1 cellular context compared by ENCODE assay signal in the genomic region with DNA sequence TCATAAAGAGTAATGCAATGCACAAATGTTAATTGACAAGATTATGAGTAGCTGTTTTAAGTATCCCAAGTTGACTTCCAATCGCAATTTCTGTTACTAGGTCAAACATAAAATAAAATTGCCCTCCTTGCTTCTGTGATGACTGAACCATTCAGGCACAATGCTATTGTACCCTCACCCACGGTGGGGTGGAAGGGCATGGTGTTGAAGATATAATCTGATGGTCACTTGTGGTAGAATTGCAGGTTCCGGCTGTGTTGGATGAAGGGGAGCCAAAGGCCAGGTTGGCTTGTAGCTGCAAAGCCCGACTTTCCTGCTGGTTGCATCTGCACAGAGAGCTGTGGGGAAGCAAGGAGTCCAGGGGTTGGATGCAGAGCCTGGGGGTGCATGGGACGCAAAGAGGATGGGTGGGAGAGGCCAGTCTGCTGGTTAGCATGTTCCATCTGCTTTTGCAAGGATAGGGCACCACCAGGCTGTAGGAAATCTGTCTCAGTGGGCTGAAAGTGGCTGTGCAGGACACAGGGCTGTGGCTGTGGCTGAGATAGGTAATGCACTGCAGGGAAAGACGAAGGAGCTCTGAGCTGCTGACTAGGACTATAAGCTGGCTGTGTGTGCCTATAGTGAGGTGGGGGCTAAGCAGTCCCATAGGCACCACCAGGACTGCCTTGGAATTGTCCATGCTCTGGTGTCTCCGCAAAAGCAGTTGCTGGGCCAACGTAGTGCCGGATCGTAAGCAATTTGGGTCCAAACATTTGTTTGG.
TF ChIP-seq lines count a peak whose summit lies in the region.

No MANE protein-coding gene starts in this region.

TF ChIP-seq in WTC11, 78 proteins besides CTCF, POLR2A, EP300 and RAD21 (continued from another document):
- TF ChIP-seq, protein P1, sequence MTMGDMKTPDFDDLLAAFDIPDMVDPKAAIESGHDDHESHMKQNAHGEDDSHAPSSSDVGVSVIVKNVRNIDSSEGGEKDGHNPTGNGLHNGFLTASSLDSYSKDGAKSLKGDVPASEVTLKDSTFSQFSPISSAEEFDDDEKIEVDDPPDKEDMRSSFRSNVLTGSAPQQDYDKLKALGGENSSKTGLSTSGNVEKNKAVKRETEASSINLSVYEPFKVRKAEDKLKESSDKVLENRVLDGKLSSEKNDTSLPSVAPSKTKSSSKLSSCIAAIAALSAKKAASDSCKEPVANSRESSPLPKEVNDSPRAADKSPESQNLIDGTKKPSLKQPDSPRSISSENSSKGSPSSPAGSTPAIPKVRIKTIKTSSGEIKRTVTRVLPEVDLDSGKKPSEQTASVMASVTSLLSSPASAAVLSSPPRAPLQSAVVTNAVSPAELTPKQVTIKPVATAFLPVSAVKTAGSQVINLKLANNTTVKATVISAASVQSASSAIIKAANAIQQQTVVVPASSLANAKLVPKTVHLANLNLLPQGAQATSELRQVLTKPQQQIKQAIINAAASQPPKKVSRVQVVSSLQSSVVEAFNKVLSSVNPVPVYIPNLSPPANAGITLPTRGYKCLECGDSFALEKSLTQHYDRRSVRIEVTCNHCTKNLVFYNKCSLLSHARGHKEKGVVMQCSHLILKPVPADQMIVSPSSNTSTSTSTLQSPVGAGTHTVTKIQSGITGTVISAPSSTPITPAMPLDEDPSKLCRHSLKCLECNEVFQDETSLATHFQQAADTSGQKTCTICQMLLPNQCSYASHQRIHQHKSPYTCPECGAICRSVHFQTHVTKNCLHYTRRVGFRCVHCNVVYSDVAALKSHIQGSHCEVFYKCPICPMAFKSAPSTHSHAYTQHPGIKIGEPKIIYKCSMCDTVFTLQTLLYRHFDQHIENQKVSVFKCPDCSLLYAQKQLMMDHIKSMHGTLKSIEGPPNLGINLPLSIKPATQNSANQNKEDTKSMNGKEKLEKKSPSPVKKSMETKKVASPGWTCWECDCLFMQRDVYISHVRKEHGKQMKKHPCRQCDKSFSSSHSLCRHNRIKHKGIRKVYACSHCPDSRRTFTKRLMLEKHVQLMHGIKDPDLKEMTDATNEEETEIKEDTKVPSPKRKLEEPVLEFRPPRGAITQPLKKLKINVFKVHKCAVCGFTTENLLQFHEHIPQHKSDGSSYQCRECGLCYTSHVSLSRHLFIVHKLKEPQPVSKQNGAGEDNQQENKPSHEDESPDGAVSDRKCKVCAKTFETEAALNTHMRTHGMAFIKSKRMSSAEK (CRISPR knock-in tag; IDR thresholded peaks at IDR 0.05; ENCODE audit: borderline replicate concordance): no peak
- TF ChIP-seq RELA (CRISPR knock-in tag; IDR thresholded peaks at IDR 0.05; ENCODE audit: borderline replicate concordance) (no peak), KAT7 (CRISPR knock-in tag; IDR thresholded peaks at IDR 0.05; ENCODE audit: borderline replicate concordance) (no peak), SOX15 (CRISPR knock-in tag; IDR thresholded peaks at IDR 0.05) (no peak), NR2C2 (CRISPR knock-in tag; IDR thresholded peaks at IDR 0.05) (no peak), ATF1 (CRISPR knock-in tag; IDR thresholded peaks at IDR 0.05) (no peak), OVOL2 (CRISPR knock-in tag; IDR thresholded peaks at IDR 0.05; ENCODE audit: borderline replicate concordance) (no peak), GTF2I (CRISPR knock-in tag; conservative IDR thresholded peaks at IDR 0.05) (no peak), ETV6 (CRISPR knock-in tag; IDR thresholded peaks at IDR 0.05) (no peak)
- TF ChIP-seq, protein P2, sequence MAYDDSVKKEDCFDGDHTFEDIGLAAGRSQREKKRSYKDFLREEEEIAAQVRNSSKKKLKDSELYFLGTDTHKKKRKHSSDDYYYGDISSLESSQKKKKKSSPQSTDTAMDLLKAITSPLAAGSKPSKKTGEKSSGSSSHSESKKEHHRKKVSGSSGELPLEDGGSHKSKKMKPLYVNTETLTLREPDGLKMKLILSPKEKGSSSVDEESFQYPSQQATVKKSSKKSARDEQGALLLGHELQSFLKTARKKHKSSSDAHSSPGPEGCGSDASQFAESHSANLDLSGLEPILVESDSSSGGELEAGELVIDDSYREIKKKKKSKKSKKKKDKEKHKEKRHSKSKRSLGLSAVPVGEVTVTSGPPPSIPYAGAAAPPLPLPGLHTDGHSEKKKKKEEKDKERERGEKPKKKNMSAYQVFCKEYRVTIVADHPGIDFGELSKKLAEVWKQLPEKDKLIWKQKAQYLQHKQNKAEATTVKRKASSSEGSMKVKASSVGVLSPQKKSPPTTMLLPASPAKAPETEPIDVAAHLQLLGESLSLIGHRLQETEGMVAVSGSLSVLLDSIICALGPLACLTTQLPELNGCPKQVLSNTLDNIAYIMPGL (CRISPR knock-in tag; IDR thresholded peaks at IDR 0.05): no peak
- TF ChIP-seq, protein P3, sequence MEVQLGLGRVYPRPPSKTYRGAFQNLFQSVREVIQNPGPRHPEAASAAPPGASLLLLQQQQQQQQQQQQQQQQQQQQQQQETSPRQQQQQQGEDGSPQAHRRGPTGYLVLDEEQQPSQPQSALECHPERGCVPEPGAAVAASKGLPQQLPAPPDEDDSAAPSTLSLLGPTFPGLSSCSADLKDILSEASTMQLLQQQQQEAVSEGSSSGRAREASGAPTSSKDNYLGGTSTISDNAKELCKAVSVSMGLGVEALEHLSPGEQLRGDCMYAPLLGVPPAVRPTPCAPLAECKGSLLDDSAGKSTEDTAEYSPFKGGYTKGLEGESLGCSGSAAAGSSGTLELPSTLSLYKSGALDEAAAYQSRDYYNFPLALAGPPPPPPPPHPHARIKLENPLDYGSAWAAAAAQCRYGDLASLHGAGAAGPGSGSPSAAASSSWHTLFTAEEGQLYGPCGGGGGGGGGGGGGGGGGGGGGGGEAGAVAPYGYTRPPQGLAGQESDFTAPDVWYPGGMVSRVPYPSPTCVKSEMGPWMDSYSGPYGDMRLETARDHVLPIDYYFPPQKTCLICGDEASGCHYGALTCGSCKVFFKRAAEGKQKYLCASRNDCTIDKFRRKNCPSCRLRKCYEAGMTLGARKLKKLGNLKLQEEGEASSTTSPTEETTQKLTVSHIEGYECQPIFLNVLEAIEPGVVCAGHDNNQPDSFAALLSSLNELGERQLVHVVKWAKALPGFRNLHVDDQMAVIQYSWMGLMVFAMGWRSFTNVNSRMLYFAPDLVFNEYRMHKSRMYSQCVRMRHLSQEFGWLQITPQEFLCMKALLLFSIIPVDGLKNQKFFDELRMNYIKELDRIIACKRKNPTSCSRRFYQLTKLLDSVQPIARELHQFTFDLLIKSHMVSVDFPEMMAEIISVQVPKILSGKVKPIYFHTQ (CRISPR knock-in tag; IDR thresholded peaks at IDR 0.05): no peak
- TF ChIP-seq, protein P4, sequence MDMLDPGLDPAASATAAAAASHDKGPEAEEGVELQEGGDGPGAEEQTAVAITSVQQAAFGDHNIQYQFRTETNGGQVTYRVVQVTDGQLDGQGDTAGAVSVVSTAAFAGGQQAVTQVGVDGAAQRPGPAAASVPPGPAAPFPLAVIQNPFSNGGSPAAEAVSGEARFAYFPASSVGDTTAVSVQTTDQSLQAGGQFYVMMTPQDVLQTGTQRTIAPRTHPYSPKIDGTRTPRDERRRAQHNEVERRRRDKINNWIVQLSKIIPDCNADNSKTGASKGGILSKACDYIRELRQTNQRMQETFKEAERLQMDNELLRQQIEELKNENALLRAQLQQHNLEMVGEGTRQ (CRISPR knock-in tag; IDR thresholded peaks at IDR 0.05): no peak
